In genomic region chr12:120925740-120926563, GRCh38 we compare ENCODE assay signal across 19 cellular contexts. TPM values are rescaled to one million over a fixed set of nuclear protein-coding genes. Genes with fewer than 3 reads are reported as not detected.
DNase-seq lines count a peak whose midpoint lies in the region; ATAC-seq and TF ChIP-seq lines count a peak whose summit lies in the region.
"Had no signal": no experiment of that assay in that cellular context is flagged by ENCODE, and none has a peak within 500 bp of the region (broad histone marks: within the 10 kb centered on the region; RNA-seq: fewer than 3 reads in every experiment).

No MANE protein-coding gene starts in this region.

- no peaks in the 10 kb centered on the region for H3K36me3 Mint-ChIP-seq in endodermal cell (ENCODE audit: low read depth)

- peak overlapping the region; percentile 59 for H3K27ac Mint-ChIP-seq in endodermal cell
- H3K27ac Mint-ChIP-seq: activated T-cell treated with anti-CD3 and anti-CD28 coated beads, Interleukin-2, amount 50 U/mL, for 72 hours had no signal

- no peak overlapping the region for H3K4me3 ChIP-seq in HEK293 (ENCODE audit: low read depth, low read length)
- H3K4me3 ChIP-seq in endodermal cell (ENCODE audit: low read length) = no peak overlapping the region
- H3K4me3 ChIP-seq in parathyroid adenoma (ENCODE audit: low read depth, low read length) = no peak overlapping the region
- H3K4me3 ChIP-seq: adrenal gland had no signal

- H3K4me2 ChIP-seq in parathyroid adenoma (ENCODE audit: low read length) = peak overlapping the region; percentile 30

- no peak for TF ChIP-seq CTCF in HEK293 (tag by site-specific recombination; IDR thresholded peaks at IDR 0.05)
- TF ChIP-seq CTCF in endodermal cell (conservative IDR thresholded peaks at IDR 0.05) = no peak
- TF ChIP-seq CTCF in parathyroid adenoma (IDR thresholded peaks at IDR 0.05) = no peak

- ATAC-seq in GM18858 (IDR thresholded peaks at IDR 0.05; ENCODE audit: unreplicated experiment) (no peak), GM21447 (IDR thresholded peaks at IDR 0.05; ENCODE audit: unreplicated experiment) (no peak), HG03469 (IDR thresholded peaks at IDR 0.05; ENCODE audit: unreplicated experiment) (no peak), HG02588 (IDR thresholded peaks at IDR 0.05; ENCODE audit: unreplicated experiment) (no peak)

- H3K9me3 ChIP-seq in HEK293 (ENCODE audit: control insufficient read depth, insufficient read depth, low read depth, low read length) = no peaks in the 10 kb centered on the region
- H3K9me3 ChIP-seq in endodermal cell (ENCODE audit: control insufficient read depth, low read length) = no peaks in the 10 kb centered on the region
- H3K9me3 ChIP-seq in parathyroid adenoma (ENCODE audit: control insufficient read depth, low read length) = no peaks in the 10 kb centered on the region
- H3K9me3 ChIP-seq: adrenal gland, BE2C had no signal

- H3K27me3 Mint-ChIP-seq in endodermal cell (ENCODE audit: insufficient read depth) = peaks cover 2% of the 10 kb centered on the region

- no peaks in the 10 kb centered on the region for H3K36me3 ChIP-seq in HEK293 (ENCODE audit: control insufficient read depth in 2 of 2, insufficient read depth in 1 of 2, low read length in 2 of 2)
- no peaks in the 10 kb centered on the region for H3K36me3 ChIP-seq in endodermal cell (ENCODE audit: control insufficient read depth, insufficient read depth, low read length)
- H3K36me3 ChIP-seq in parathyroid adenoma (ENCODE audit: control insufficient read depth, insufficient read depth, low read length) = no peaks in the 10 kb centered on the region
- H3K36me3 ChIP-seq: adrenal gland, BE2C had no signal

- H3K4me1 Mint-ChIP-seq in endodermal cell = peaks cover 9% of the 10 kb centered on the region

- no peaks in the 10 kb centered on the region for H3K79me2 ChIP-seq in parathyroid adenoma

- H3K9ac ChIP-seq in endodermal cell (ENCODE audit: extremely low read depth, low read length, poor library complexity, severe bottlenecking) = no peak overlapping the region
- H3K9ac ChIP-seq in parathyroid adenoma = no peak overlapping the region

- H3K4me1 ChIP-seq in HEK293 (ENCODE audit: control insufficient read depth, insufficient read depth, low read length) (no peaks in the 10 kb centered on the region), endodermal cell (ENCODE audit: control insufficient read depth, insufficient read depth, low read length) (no peaks in the 10 kb centered on the region), parathyroid adenoma (peaks cover 14% of the 10 kb centered on the region)
- H3K4me1 ChIP-seq: adrenal gland, BE2C had no signal

- WGBS in endodermal cell (ENCODE audit: insufficient coverage in 1 of 2, insufficient read length in 1 of 2), 2 experiments = 74 to 75% methylated on average over 7 to 15 of the region's 15 CpGs

- no peaks in the 10 kb centered on the region for H3K27me3 ChIP-seq in endodermal cell (ENCODE audit: control insufficient read depth, insufficient read depth, low read length, poor library complexity, severe bottlenecking)
- H3K27me3 ChIP-seq in parathyroid adenoma (ENCODE audit: control insufficient read depth, insufficient read depth, low read length) = no peaks in the 10 kb centered on the region
- H3K27me3 ChIP-seq: adrenal gland, BE2C had no signal

- H3K9me3 Mint-ChIP-seq in endodermal cell = no peaks in the 10 kb centered on the region
- H3K9me3 Mint-ChIP-seq: activated T-cell treated with anti-CD3 and anti-CD28 coated beads, Interleukin-2, amount 50 U/mL, for 72 hours had no signal

- H3K27ac ChIP-seq in HEK293 (ENCODE audit: extremely low read depth, low read depth, low read length) = no peak overlapping the region
- no peak overlapping the region for H3K27ac ChIP-seq in endodermal cell (ENCODE audit: low read depth, low read length)
- H3K27ac ChIP-seq in parathyroid adenoma = peak overlapping the region; percentile 84
- H3K27ac ChIP-seq: adrenal gland had no signal

- no peak overlapping the region for H3K4me3 Mint-ChIP-seq in endodermal cell
- H3K4me3 Mint-ChIP-seq: activated T-cell treated with anti-CD3 and anti-CD28 coated beads, Interleukin-2, amount 50 U/mL, for 72 hours had no signal

- DNase-seq in NCI-H510A treated with DMSO at 0.1 percent for 48 hours (lab: John Stamatoyannopoulos, UW) = peak; percentile 57
- DNase-seq in endodermal cell = peak; percentile 96
- DNase-seq: activated CD4-positive, alpha-beta T cell treated with anti-CD3 and anti-CD28 coated beads for 48 hours; activated T-cell treated with anti-CD3 and anti-CD28 coated beads, Interleukin-2, amount 50 U/mL, for 72 hours; adrenal gland; BE2C; DMS79; NCI-H2029; SIG-M5; stimulated activated naive CD4-positive, alpha-beta T cell treated with Interleukin-2 at 50 U/mL for 16 hours; T1000 had no signal

- H2AFZ ChIP-seq in parathyroid adenoma = peak overlapping the region; percentile 67

- CTCF ChIA-PET in HEK293 (lab: Yijun Ruan, JAX) = interaction anchor here (0.8 kb wide), 1 partner anchor 277 kb away, joined by 3 read pairs; no protein-coding TSS in a partner anchor

- POLR2A ChIA-PET in HEK293 (lab: Yijun Ruan, JAX) = no interaction called here

TF ChIP-seq in HEK293, 187 proteins besides CTCF, POLR2A, EP300 and RAD21 (continues in another document):
- TF ChIP-seq ZNF350 (tag by site-specific recombination; IDR thresholded peaks at IDR 0.05) = no peak
- TF ChIP-seq ZNF48 (tag by site-specific recombination; IDR thresholded peaks at IDR 0.05) = no peak
- peak; percentile 78 for TF ChIP-seq WT1 (tag by site-specific recombination; IDR thresholded peaks at IDR 0.05)
- peak; percentile 75 for TF ChIP-seq ZNF366 (tag by site-specific recombination; conservative IDR thresholded peaks at IDR 0.05)
- no peak for TF ChIP-seq PBX3 (CRISPR knock-in tag; IDR thresholded peaks at IDR 0.05)
- no peak for TF ChIP-seq ZNF692 (tag by site-specific recombination; IDR thresholded peaks at IDR 0.05)
- TF ChIP-seq ZNF768 (tag by site-specific recombination; IDR thresholded peaks at IDR 0.05) = no peak
- TF ChIP-seq ZNF580 (tag by site-specific recombination; IDR thresholded peaks at IDR 0.05) = no peak
- TF ChIP-seq SP7 (tag by site-specific recombination; IDR thresholded peaks at IDR 0.05) = peak; percentile 26; the same call in 1 of the 2 replicates
- no peak for TF ChIP-seq ZNF558 (tag by site-specific recombination; IDR thresholded peaks at IDR 0.05)
- no peak for TF ChIP-seq ZNF670 (tag by site-specific recombination; IDR thresholded peaks at IDR 0.05; ENCODE audit: low read depth)
- no peak for TF ChIP-seq HOXD13 (CRISPR knock-in tag; IDR thresholded peaks at IDR 0.05; ENCODE audit: borderline replicate concordance)
- peak; percentile 20; the same call in 1 of the 2 replicates for TF ChIP-seq SP3 (tag by site-specific recombination; IDR thresholded peaks at IDR 0.05)
- peak; percentile 70 for TF ChIP-seq PATZ1 (tag by site-specific recombination; IDR thresholded peaks at IDR 0.05)

RNA-seq across cellular contexts. Expression of gene SPPL3, which starts 21.8 kb away (rescaled TPM):
- 10 to 100 TPM; 41.1 to 46.8 TPM for total RNA-seq in endodermal cell
- polyA plus RNA-seq in endodermal cell (2013, experiment 1 of 2) = 68.2 TPM
- polyA plus RNA-seq in endodermal cell (2013, experiment 2 of 2) = 54.4 TPM

RNA-seq across cellular contexts. Expression of gene HNF1A, which starts 52.4 kb away (rescaled TPM):
- under 1 TPM; 0.24 to 0.42 TPM for total RNA-seq in endodermal cell
- 0.21 TPM for polyA plus RNA-seq in endodermal cell (2013, experiment 1 of 2)
- polyA plus RNA-seq in endodermal cell (2013, experiment 2 of 2) = 0.12 TPM
- total RNA-seq: activated T-cell treated with anti-CD3 and anti-CD28 coated beads, Interleukin-2, amount 50 U/mL, for 72 hours; endothelial cell of umbilical vein; osteoblast had no signal
- polyA plus RNA-seq: endothelial cell of umbilical vein had no signal
